ENCODE assay signal across 12 cellular contexts in the genomic region with DNA sequence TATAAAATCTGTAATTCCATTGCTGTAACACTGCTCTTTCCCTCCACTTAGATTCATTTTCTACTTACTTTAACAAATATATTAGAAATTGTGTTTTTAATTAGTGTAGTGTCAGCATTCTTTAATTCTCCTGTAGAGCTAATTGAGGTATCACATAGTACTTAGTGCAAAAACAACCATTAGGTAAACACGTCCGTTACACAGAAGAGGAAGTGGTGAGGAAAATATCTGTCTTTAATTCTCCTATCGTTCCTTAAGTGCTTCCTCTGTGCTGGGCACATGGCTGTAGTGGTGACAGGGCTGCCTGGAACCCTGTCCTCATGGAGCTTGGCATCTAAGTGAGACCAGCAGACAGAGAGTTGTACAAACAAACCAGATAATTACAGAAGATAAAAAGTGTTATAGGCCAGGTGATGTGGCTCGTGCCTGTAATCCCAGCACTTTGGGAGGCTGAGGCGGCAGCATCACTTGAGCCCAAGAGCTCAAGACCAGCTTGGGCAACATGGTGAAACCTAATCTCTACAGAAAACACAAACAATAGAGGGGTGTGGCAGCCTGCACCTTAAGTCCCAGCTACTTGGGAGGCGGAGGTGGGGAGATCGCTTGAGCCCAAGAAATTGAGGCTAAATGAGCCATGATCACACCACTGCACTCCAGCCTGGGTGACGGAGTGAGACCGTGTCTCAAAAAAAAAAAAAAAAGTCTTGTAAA. TPM values are rescaled to one million over a fixed set of nuclear protein-coding genes. Genes with fewer than 3 reads are reported as not detected.
A peak's percentile ranks its signal among the peaks of the same experiment; 100 is the strongest.
DNase-seq lines count a peak whose midpoint lies in the region; ATAC-seq and TF ChIP-seq lines count a peak whose summit lies in the region.
"Had no signal": no experiment of that assay in that cellular context is flagged by ENCODE, and none has a peak within 500 bp of the region (broad histone marks: within the 10 kb centered on the region; RNA-seq: fewer than 3 reads in every experiment).

No MANE protein-coding gene starts in this region.

- H3K36me3 ChIP-seq in DOHH2 (ENCODE audit: control insufficient read depth, low read length): peaks cover 21% of the 10 kb centered on the region
- no peaks in the 10 kb centered on the region for H3K36me3 ChIP-seq in HEK293 (ENCODE audit: control insufficient read depth in 2 of 2, insufficient read depth in 1 of 2, low read length in 2 of 2)
- H3K36me3 ChIP-seq: sigmoid colon, thoracic aorta had no signal

- H3K36me3 Mint-ChIP-seq in T-cell (peaks cover 36% of the 10 kb centered on the region), memory B cell (peaks cover 12% of the 10 kb centered on the region)

- H3K4me2 ChIP-seq in DOHH2 (ENCODE audit: low read length): 0 out of 2 replicates have a peak overlapping the region, but pooled peaks have one; percentile 0

- H3K27ac ChIP-seq in DOHH2 (ENCODE audit: low read depth, low read length) (no peak overlapping the region), HEK293 (ENCODE audit: extremely low read depth, low read depth, low read length) (no peak overlapping the region)
- H3K27ac ChIP-seq: sigmoid colon, thoracic aorta had no signal

- peak overlapping the region in 2 of 3 donors; percentile 29 to 43 for H3K4me3 Mint-ChIP-seq in T-cell
- no peak overlapping the region for H3K4me3 Mint-ChIP-seq in memory B cell

- DNase-seq in T-cell: peak in 1 of 34 experiments; percentile 15
- no peak for DNase-seq in memory B cell (ENCODE audit: low spot score in 2 of 2)
- DNase-seq in SIG-M5 (lab: John Stamatoyannopoulos, UW): no peak
- DNase-seq in HPDE6-E6E7 (ENCODE audit: extremely low spot score): no peak
- DNase-seq: activated CD4-positive, CD25-positive, alpha-beta regulatory T cell; cortex of kidney; DMS153; sigmoid colon had no signal

- TF ChIP-seq CTCF in DOHH2 (IDR thresholded peaks at IDR 0.05; ENCODE audit: low read depth, low read length, poor library complexity, severe bottlenecking): no peak
- no peak for TF ChIP-seq CTCF in HEK293 (tag by site-specific recombination; IDR thresholded peaks at IDR 0.05)

- H3K4me1 ChIP-seq in DOHH2 (ENCODE audit: control insufficient read depth, low read length) (peaks cover 14% of the 10 kb centered on the region), HEK293 (ENCODE audit: control insufficient read depth, insufficient read depth, low read length) (peaks cover 5% of the 10 kb centered on the region)
- H3K4me1 ChIP-seq: sigmoid colon had no signal

- peaks cover 95% of the 10 kb centered on the region for H3K79me2 ChIP-seq in DOHH2 (ENCODE audit: control insufficient read depth, low read length)

- H3K4me1 Mint-ChIP-seq in T-cell (peaks cover 83 to 96% (median 92%) of the 10 kb centered on the region in 3 donors), memory B cell (peaks cover 21% of the 10 kb centered on the region)

- no peaks in the 10 kb centered on the region for H3K9me2 ChIP-seq in DOHH2 (replicated peaks; ENCODE audit: control insufficient read depth, low read length)

- H3K27me3 Mint-ChIP-seq in T-cell (no peaks in the 10 kb centered on the region), memory B cell (no peaks in the 10 kb centered on the region)

- no peaks in the 10 kb centered on the region for H3F3A ChIP-seq in DOHH2 (ENCODE audit: control insufficient read depth, insufficient read depth)

- CTCF ChIA-PET in HEK293 (lab: Yijun Ruan, JAX): interaction anchor here (0.7 kb wide), 2 partner anchors 35 to 41 kb away, joined by 3 to 7 read pairs; no protein-coding TSS in a partner anchor
- CTCF ChIA-PET in T-cell (lab: Charles Lee): interaction anchor here in 1 of 2 donors (0.5 to 0.9 kb wide), 4 partner anchors 18 to 261 kb away, joined by 3 to 7 read pairs (median 5); no protein-coding TSS in a partner anchor

- no peak overlapping the region for H3K4me3 ChIP-seq in DOHH2 (ENCODE audit: low read length)
- H3K4me3 ChIP-seq in HEK293 (ENCODE audit: low read depth, low read length): no peak overlapping the region
- H3K4me3 ChIP-seq: sigmoid colon, thoracic aorta had no signal

- ATAC-seq in T-cell (replicated peaks in 1 of 4): peak; percentile 54 to 85 (median 76)
- peak; percentile 82 for ATAC-seq in memory B cell (ENCODE audit: low read depth)
- no peak for ATAC-seq in esophagus mucosa

- no peaks in the 10 kb centered on the region for H4K20me1 ChIP-seq in DOHH2 (ENCODE audit: control insufficient read depth, insufficient read depth, low read depth, low read length)

- no peaks in the 10 kb centered on the region for H3K27me3 ChIP-seq in DOHH2 (ENCODE audit: control insufficient read depth, low read length)
- H3K27me3 ChIP-seq: sigmoid colon had no signal

- H3K9me3 Mint-ChIP-seq in T-cell: no peaks in the 10 kb centered on the region
- peaks cover 2% of the 10 kb centered on the region for H3K9me3 Mint-ChIP-seq in memory B cell

- peak overlapping the region; percentile 94 to 96 for H3K27ac Mint-ChIP-seq in T-cell
- peak overlapping the region; percentile 30 for H3K27ac Mint-ChIP-seq in memory B cell

- H3K9me3 ChIP-seq in DOHH2 (ENCODE audit: control insufficient read depth, insufficient read depth, low read length) (no peaks in the 10 kb centered on the region), HEK293 (ENCODE audit: control insufficient read depth, insufficient read depth, low read depth, low read length) (no peaks in the 10 kb centered on the region)
- H3K9me3 ChIP-seq: sigmoid colon, thoracic aorta had no signal

- POLR2A ChIA-PET in HEK293 (lab: Yijun Ruan, JAX): no interaction called here
- POLR2A ChIA-PET in T-cell (lab: Charles Lee): interaction anchor here (0.5 to 0.7 kb wide), 3 partner anchors 29 to 286 kb away, joined by 3 to 10 read pairs (median 3); no protein-coding TSS in a partner anchor

TF ChIP-seq in HEK293, 187 proteins besides CTCF, POLR2A, EP300 and RAD21:
- TF ChIP-seq, protein P1, sequence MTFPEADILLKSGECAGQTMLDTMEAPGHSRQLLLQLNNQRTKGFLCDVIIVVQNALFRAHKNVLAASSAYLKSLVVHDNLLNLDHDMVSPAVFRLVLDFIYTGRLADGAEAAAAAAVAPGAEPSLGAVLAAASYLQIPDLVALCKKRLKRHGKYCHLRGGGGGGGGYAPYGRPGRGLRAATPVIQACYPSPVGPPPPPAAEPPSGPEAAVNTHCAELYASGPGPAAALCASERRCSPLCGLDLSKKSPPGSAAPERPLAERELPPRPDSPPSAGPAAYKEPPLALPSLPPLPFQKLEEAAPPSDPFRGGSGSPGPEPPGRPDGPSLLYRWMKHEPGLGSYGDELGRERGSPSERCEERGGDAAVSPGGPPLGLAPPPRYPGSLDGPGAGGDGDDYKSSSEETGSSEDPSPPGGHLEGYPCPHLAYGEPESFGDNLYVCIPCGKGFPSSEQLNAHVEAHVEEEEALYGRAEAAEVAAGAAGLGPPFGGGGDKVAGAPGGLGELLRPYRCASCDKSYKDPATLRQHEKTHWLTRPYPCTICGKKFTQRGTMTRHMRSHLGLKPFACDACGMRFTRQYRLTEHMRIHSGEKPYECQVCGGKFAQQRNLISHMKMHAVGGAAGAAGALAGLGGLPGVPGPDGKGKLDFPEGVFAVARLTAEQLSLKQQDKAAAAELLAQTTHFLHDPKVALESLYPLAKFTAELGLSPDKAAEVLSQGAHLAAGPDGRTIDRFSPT (tag by site-specific recombination; IDR thresholded peaks at IDR 0.05): 0 out of 2 replicates have a peak, but pooled peaks have one; percentile 17
- TF ChIP-seq SETDB1 (IDR thresholded peaks at IDR 0.05; ENCODE audit: insufficient read length, low read length) (peak; percentile 35), ZNF707 (tag by site-specific recombination; IDR thresholded peaks at IDR 0.05) (no peak), KLF9 (tag by site-specific recombination; IDR thresholded peaks at IDR 0.05; ENCODE audit: low read depth) (peak; percentile 25; the same call in 1 of the 2 replicates), ZEB2 (tag by site-specific recombination; IDR thresholded peaks at IDR 0.05) (0 out of 2 replicates have a peak, but pooled peaks have one; percentile 14), ZNF174 (tag by site-specific recombination; IDR thresholded peaks at IDR 0.05) (no peak), KLF1 (tag by site-specific recombination; IDR thresholded peaks at IDR 0.05) (peak; percentile 58; the same call in 1 of the 2 replicates), TCF7L2 (IDR thresholded peaks at IDR 0.05; ENCODE audit: borderline replicate concordance, low read depth, low read length) (no peak), MYNN (tag by site-specific recombination; IDR thresholded peaks at IDR 0.05; ENCODE audit: borderline replicate concordance) (no peak)
- TF ChIP-seq, protein P2, sequence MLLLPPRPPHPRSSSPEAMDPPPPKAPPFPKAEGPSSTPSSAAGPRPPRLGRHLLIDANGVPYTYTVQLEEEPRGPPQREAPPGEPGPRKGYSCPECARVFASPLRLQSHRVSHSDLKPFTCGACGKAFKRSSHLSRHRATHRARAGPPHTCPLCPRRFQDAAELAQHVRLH (tag by site-specific recombination; IDR thresholded peaks at IDR 0.05): no peak
- TF ChIP-seq, protein P3, sequence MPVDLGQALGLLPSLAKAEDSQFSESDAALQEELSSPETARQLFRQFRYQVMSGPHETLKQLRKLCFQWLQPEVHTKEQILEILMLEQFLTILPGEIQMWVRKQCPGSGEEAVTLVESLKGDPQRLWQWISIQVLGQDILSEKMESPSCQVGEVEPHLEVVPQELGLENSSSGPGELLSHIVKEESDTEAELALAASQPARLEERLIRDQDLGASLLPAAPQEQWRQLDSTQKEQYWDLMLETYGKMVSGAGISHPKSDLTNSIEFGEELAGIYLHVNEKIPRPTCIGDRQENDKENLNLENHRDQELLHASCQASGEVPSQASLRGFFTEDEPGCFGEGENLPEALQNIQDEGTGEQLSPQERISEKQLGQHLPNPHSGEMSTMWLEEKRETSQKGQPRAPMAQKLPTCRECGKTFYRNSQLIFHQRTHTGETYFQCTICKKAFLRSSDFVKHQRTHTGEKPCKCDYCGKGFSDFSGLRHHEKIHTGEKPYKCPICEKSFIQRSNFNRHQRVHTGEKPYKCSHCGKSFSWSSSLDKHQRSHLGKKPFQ (tag by site-specific recombination; IDR thresholded peaks at IDR 0.05): peak; percentile 42; the same call in 1 of the 2 replicates

RNA-seq across cellular contexts. Expression of a gene that starts 36.3 kb away (rescaled TPM):
- total RNA-seq in T-cell: 100 to 1,000 TPM in 4 of 5 donors, 10 to 100 TPM in 1; 92.8 to 252 (median 136) TPM
- total RNA-seq in esophagus mucosa: 10.3 TPM
